In genomic region chr10:110486680-110487410, GRCh38 we compare ENCODE assay signal across 1 cellular context.
TF ChIP-seq lines count a peak whose summit lies in the region.

No MANE protein-coding gene starts in this region.

TF ChIP-seq in GM23338, 12 proteins besides CTCF, POLR2A, EP300 and RAD21 (continued from another document):
- TF ChIP-seq REST (IDR thresholded peaks at IDR 0.05; ENCODE audit: unreplicated experiment) (no peak), EZH2phosphoT487 (IDR thresholded peaks at IDR 0.05; ENCODE audit: unreplicated experiment) (no peak), STAT1 (IDR thresholded peaks at IDR 0.05; ENCODE audit: unreplicated experiment) (no peak), ZNF114 (CRISPR knock-in tag; IDR thresholded peaks at IDR 0.05) (no peak), POLR2AphosphoS5 (IDR thresholded peaks at IDR 0.05; ENCODE audit: low read depth) (no peak), CREB1 (CRISPR knock-in tag; IDR thresholded peaks at IDR 0.05; ENCODE audit: low read depth) (no peak), EZH2 (IDR thresholded peaks at IDR 0.05; ENCODE audit: low read depth, unreplicated experiment) (no peak), NANOG (IDR thresholded peaks at IDR 0.05; ENCODE audit: borderline replicate concordance) (no peak), JUNB (IDR thresholded peaks at IDR 0.05; ENCODE audit: unreplicated experiment) (no peak), ZNF462 (CRISPR knock-in tag; IDR thresholded peaks at IDR 0.05) (no peak)
